Comparison of ENCODE assay signal across 26 cellular contexts in genomic region chrX:120334603-120335002, GRCh38. TPM values are rescaled to one million over a fixed set of nuclear protein-coding genes. Genes with fewer than 3 reads are reported as not detected.
"Had no signal": no experiment of that assay in that cellular context is flagged by ENCODE, and none has a peak within 500 bp of the region (broad histone marks: within the 10 kb centered on the region; RNA-seq: fewer than 3 reads in every experiment).

No MANE protein-coding gene starts in this region.

- H3K27ac Mint-ChIP-seq: activated CD4-positive, alpha-beta T cell treated with anti-CD3 and anti-CD28 coated beads for 36 hours; activated naive CD4-positive, alpha-beta T cell treated with anti-CD3 and anti-CD28 coated beads, Interleukin-2, amount 50 U/mL, for 72 hours; activated T-cell treated with anti-CD3 and anti-CD28 coated beads, Interleukin-2, amount 50 U/mL, for 24 hours; activated T-helper 17 cell treated with anti-CD3 and anti-CD28 coated beads, Interleukin-2, amount 50 U/mL, for 72 hours; dendritic cell treated with granulocyte-macrophage colony-stimulating factor and Interleukin-4, amounts not matched to agents 40 ng/mL and 50 ng/mL, for 4 days; natural killer cell treated with Interleukin-12 subunit alpha and Interleukin-12 subunit beta and Interleukin-15 and Interleukin-18, amount 100 ng/mL, for 72 hours; progenitor cell of endocrine pancreas; T-helper 17 cell; type B pancreatic cell; WTC11 had no signal

- H3K36me3 Mint-ChIP-seq: type B pancreatic cell had no signal

- H3K27me3 ChIP-seq: ascending aorta, brain microvascular endothelial cell had no signal

- H3K4me1 ChIP-seq: ascending aorta had no signal

- H3K27me3 Mint-ChIP-seq: activated CD4-positive, alpha-beta T cell treated with anti-CD3 and anti-CD28 coated beads for 36 hours; dendritic cell treated with granulocyte-macrophage colony-stimulating factor and Interleukin-4, amounts not matched to agents 40 ng/mL and 50 ng/mL, for 4 days; progenitor cell of endocrine pancreas; T-helper 17 cell; type B pancreatic cell had no signal

- H3K4me1 Mint-ChIP-seq: activated CD4-positive, alpha-beta T cell treated with anti-CD3 and anti-CD28 coated beads for 36 hours; activated T-helper 17 cell treated with anti-CD3 and anti-CD28 coated beads, Interleukin-2, amount 50 U/mL, for 72 hours; T-helper 17 cell had no signal

- DNase-seq: activated CD4-positive, alpha-beta T cell treated with anti-CD3 and anti-CD28 coated beads for 36 hours; activated CD4-positive, alpha-beta T cell treated with anti-CD3 and anti-CD28 coated beads, Interleukin-2, amount 50 U/mL, for 4 hours; activated CD8-positive, alpha-beta memory T cell treated with anti-CD3 and anti-CD28 coated beads for 24 hours; activated CD8-positive, alpha-beta memory T cell treated with anti-CD3 and anti-CD28 coated beads, Interleukin-2, amount 50 U/mL, for 4 hours; activated T-cell treated with anti-CD3 and anti-CD28 coated beads, Interleukin-2, amount 50 U/mL, for 24 hours; brain microvascular endothelial cell; caudate nucleus; effector CD4-positive, alpha-beta T cell; foreskin fibroblast; hypothalamus; retina; stimulated activated CD4-positive, alpha-beta T cell treated with anti-CD3 and anti-CD28 coated beads, Interleukin-2, amount 100 ng/mL, for 48 hours; stimulated activated naive CD4-positive, alpha-beta T cell treated with Interleukin-2 at 50 U/mL for 16 hours; T-helper 17 cell had no signal

- H3K9me3 Mint-ChIP-seq: type B pancreatic cell had no signal

- H3K9me3 ChIP-seq: thoracic aorta had no signal

- H3K36me3 ChIP-seq: ascending aorta, brain microvascular endothelial cell, thoracic aorta had no signal

- ATAC-seq: activated CD4-positive, alpha-beta T cell treated with anti-CD3 and anti-CD28 coated beads for 36 hours; activated naive CD4-positive, alpha-beta T cell treated with anti-CD3 and anti-CD28 coated beads, Interleukin-2, amount 50 U/mL, for 72 hours; activated T-helper 17 cell treated with anti-CD3 and anti-CD28 coated beads, Interleukin-2, amount 50 U/mL, for 72 hours; natural killer cell treated with Interleukin-12 subunit alpha and Interleukin-12 subunit beta and Interleukin-15 and Interleukin-18, amount 100 ng/mL, for 72 hours; T-helper 17 cell; WTC11 had no signal

- H3K4me3 Mint-ChIP-seq: activated CD4-positive, alpha-beta T cell treated with anti-CD3 and anti-CD28 coated beads for 36 hours; activated T-cell treated with anti-CD3 and anti-CD28 coated beads, Interleukin-2, amount 50 U/mL, for 24 hours; activated T-helper 17 cell treated with anti-CD3 and anti-CD28 coated beads, Interleukin-2, amount 50 U/mL, for 72 hours; dendritic cell treated with granulocyte-macrophage colony-stimulating factor and Interleukin-4, amounts not matched to agents 40 ng/mL and 50 ng/mL, for 4 days; natural killer cell treated with Interleukin-12 subunit alpha and Interleukin-12 subunit beta and Interleukin-15 and Interleukin-18, amount 100 ng/mL, for 72 hours; T-helper 17 cell; type B pancreatic cell; WTC11 had no signal

- H3K4me3 ChIP-seq: ascending aorta, thoracic aorta had no signal

- H3K27ac ChIP-seq: ascending aorta, brain microvascular endothelial cell, thoracic aorta had no signal

RNA-seq across cellular contexts. Expression of gene ATP1B4, which starts 27.3 kb away (rescaled TPM):
- polyA plus RNA-seq: adipose tissue, fibroblast of lung, liver had no signal
